In the genomic region with DNA sequence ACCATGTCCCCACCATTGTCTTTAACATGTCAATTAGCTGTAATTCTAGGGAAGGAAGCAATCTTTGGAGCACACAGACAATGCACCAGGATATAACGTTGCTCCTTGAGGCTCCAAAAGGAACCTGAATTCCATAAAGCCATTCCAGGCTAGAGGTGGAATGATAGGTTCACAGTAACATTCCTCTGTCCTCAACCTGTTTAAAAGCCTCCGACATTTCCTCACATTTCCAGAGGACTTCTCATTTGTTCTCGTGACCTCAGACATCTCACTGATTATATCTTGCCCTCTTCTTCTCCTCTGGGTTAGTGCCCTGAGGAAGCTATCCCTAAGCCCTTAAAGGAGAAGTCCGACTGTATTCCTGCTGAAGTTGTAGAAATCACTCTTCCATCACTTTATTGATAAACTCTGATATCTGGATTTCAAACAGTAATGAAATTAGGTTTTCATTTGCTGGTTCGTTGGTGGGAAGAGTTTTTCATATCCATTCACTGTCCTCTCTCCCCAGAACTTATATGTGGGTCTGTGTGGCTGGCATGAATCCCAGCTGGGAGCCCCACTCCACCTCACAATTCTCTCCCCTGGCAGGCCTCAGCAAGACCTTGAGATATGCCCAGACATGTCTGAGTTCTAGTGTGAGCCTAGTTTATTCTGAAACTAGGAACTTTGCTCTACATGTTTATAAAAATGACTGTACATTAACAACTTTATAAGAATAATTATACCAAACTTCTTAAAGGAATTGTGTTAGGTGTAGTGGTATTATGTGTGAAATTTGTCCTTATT, we compare ENCODE assay signal across 19 cellular contexts. TPM values are rescaled to one million over a fixed set of nuclear protein-coding genes. Genes with fewer than 3 reads are reported as not detected.
DNase-seq lines count a peak whose midpoint lies in the region; ATAC-seq, FAIRE-seq and TF ChIP-seq lines count a peak whose summit lies in the region.
"Had no signal": no experiment of that assay in that cellular context is flagged by ENCODE, and none has a peak within 500 bp of the region (broad histone marks: within the 10 kb centered on the region; RNA-seq: fewer than 3 reads in every experiment).

No MANE protein-coding gene starts in this region.

- TF ChIP-seq POLR2A in GM12878 (IDR thresholded peaks at IDR 0.05; ENCODE audit: low read depth, low read length) = no peak

- TF ChIP-seq RAD21 in GM12878 (IDR thresholded peaks at IDR 0.05; ENCODE audit: insufficient read depth, low read depth, low read length) = no peak

- BruUV-seq in GM12878 (replicated peaks; lab: Mats Ljungman, UMichigan) = no TSS peak

- SMC1A ChIA-PET in GM12878 (lab: Charles Lee; ENCODE audit: uncharacterized antibody, unreplicated experiment) = interaction anchor here (0.9 to 3.1 kb wide), 3 partner anchors 17 to 39 kb away, joined by 3 to 17 read pairs (median 3); no protein-coding TSS in a partner anchor

- no peaks in the 10 kb centered on the region for H3K36me3 ChIP-seq in GM12878 (ENCODE audit: control insufficient read depth in 2 of 2, insufficient read depth in 2 of 2, low read length in 1 of 2)
- H3K36me3 ChIP-seq: neutrophil, transverse colon had no signal

- no peak overlapping the region for H3K9ac ChIP-seq in GM12878 (ENCODE audit: control insufficient read depth, insufficient read depth, low read length)

- DNase-seq in DMS 273 treated with DMSO at 0.1 percent for 48 hours (lab: John Stamatoyannopoulos, UW) = peak; percentile 26
- no peak for DNase-seq in HFFc6
- DNase-seq in GM12878 (ENCODE audit: low read depth, low spot score) = no peak
- DNase-seq in kidney glomerular epithelial cell (lab: John Stamatoyannopoulos, UW) = peak; percentile 4
- DNase-seq in activated CD4-positive, alpha-beta T cell treated with anti-CD3 and anti-CD28 coated beads, Interleukin-2, amount 50 U/mL, for 4 hours = no peak
- no peak for DNase-seq in GM20000 (ENCODE audit: low spot score)
- no peak for DNase-seq in activated CD4-positive, alpha-beta T cell treated with anti-CD3 and anti-CD28 coated beads, Interleukin-2, amount 10 ng/mL, durations not matched to agents 24 days and 14 days
- DNase-seq: activated T-cell treated with anti-CD3 and anti-CD28 coated beads, Interleukin-2, amount 50 U/mL, for 48 hours; NCI-H2081; SHP77; stimulated activated CD4-positive, alpha-beta T cell treated with anti-CD3 and anti-CD28 coated beads, Interleukin-2, amount 100 ng/mL, for 48 hours; stimulated activated CD8-positive, alpha-beta memory T cell treated with anti-CD3 and anti-CD28 coated beads, Interleukin-4, amount 100 ng/mL, for 48 hours; T1000; transverse colon had no signal

- no peaks in the 10 kb centered on the region for H4K20me1 ChIP-seq in GM12878 (ENCODE audit: control insufficient read depth, insufficient read depth)

- TF ChIP-seq CTCF in HFFc6 (IDR thresholded peaks at IDR 0.05) (no peak), GM12878 (IDR thresholded peaks at IDR 0.05 in 2 of 3, conservative IDR thresholded peaks at IDR 0.05 in 1 of 3; ENCODE audit: control insufficient read depth in 2 of 3, extremely low read depth in 1 of 3, insufficient read depth in 1 of 3, low read depth in 3 of 3, low read length in 3 of 3) (no peak), GM20000 (IDR thresholded peaks at IDR 0.05; ENCODE audit: extremely low read depth, missing control alignments) (no peak)

- in situ Hi-C loops in GM12878 (cut with MboI) = no loop called here

- H3K27me3 Mint-ChIP-seq in HFFc6 (ENCODE audit: insufficient read depth) = peaks cover 3% of the 10 kb centered on the region
- peaks cover 4% of the 10 kb centered on the region for H3K27me3 Mint-ChIP-seq in activated CD4-positive, alpha-beta T cell treated with anti-CD3 and anti-CD28 coated beads, Interleukin-2, amount 10 ng/mL, durations not matched to agents 24 days and 14 days

- no peaks in the 10 kb centered on the region for H3K79me2 ChIP-seq in GM12878 (ENCODE audit: control insufficient read depth, insufficient read depth, low read length)

- POLR2A ChIA-PET in GM12878 (lab: Charles Lee) = no interaction called here

- H3K36me3 Mint-ChIP-seq in HFFc6 (ENCODE audit: low read depth) = peaks cover 5% of the 10 kb centered on the region
- no peaks in the 10 kb centered on the region for H3K36me3 Mint-ChIP-seq in activated CD4-positive, alpha-beta T cell treated with anti-CD3 and anti-CD28 coated beads, Interleukin-2, amount 10 ng/mL, durations not matched to agents 24 days and 14 days (ENCODE audit: low read depth)

- peaks cover 5% of the 10 kb centered on the region for H3K4me1 ChIP-seq in GM12878 (ENCODE audit: control insufficient read depth, insufficient read depth, low read length)
- H3K4me1 ChIP-seq: transverse colon had no signal

- no peak for FAIRE-seq in GM12878 (lab: Jason Lieb, UNC)
- FAIRE-seq: endometrium, islet of Langerhans had no signal

- no peak overlapping the region for H3K4me3 ChIP-seq in GM12878
- H3K4me3 ChIP-seq: transverse colon had no signal

- no peaks in the 10 kb centered on the region for H3K27me3 ChIP-seq in GM12878 (replicated peaks in 1 of 2; ENCODE audit: control insufficient read depth in 2 of 2, insufficient read depth in 2 of 2, low read length in 1 of 2)
- H3K27me3 ChIP-seq: neutrophil, transverse colon had no signal

- CTCF ChIA-PET in GM12878 (lab: Yijun Ruan, JAX) = no interaction called here

- no peak overlapping the region for H3K27ac ChIP-seq in GM12878 (ENCODE audit: control insufficient read depth, insufficient read depth)
- H3K27ac ChIP-seq: neutrophil, transverse colon had no signal

- intact Hi-C loops in GM12878 (cut with micrococcal nuclease; ENCODE audit: unreplicated experiment) = no loop called here
- intact Hi-C loops in activated CD4-positive, alpha-beta T cell treated with anti-CD3 and anti-CD28 coated beads, Interleukin-2, amount 10 ng/mL, durations not matched to agents 24 days and 14 days (cut with micrococcal nuclease) = no loop called here

- peaks cover 49% of the 10 kb centered on the region for H3K4me1 Mint-ChIP-seq in HFFc6 (ENCODE audit: low read depth)
- H3K4me1 Mint-ChIP-seq in activated CD4-positive, alpha-beta T cell treated with anti-CD3 and anti-CD28 coated beads, Interleukin-2, amount 10 ng/mL, durations not matched to agents 24 days and 14 days = no peaks in the 10 kb centered on the region

- peak overlapping the region; percentile 77 for H3K27ac Mint-ChIP-seq in HFFc6
- H3K27ac Mint-ChIP-seq in activated CD4-positive, alpha-beta T cell treated with anti-CD3 and anti-CD28 coated beads, Interleukin-2, amount 10 ng/mL, durations not matched to agents 24 days and 14 days = no peak overlapping the region

- H3K9me3 Mint-ChIP-seq in HFFc6 = peaks cover 4% of the 10 kb centered on the region; the same call in 1 of the 2 replicates
- no peaks in the 10 kb centered on the region for H3K9me3 Mint-ChIP-seq in activated CD4-positive, alpha-beta T cell treated with anti-CD3 and anti-CD28 coated beads, Interleukin-2, amount 10 ng/mL, durations not matched to agents 24 days and 14 days

- no peak overlapping the region; the same call in 1 of the 2 replicates for H2AFZ ChIP-seq in GM12878 (ENCODE audit: control insufficient read depth, low read depth, low read length)

- 40% methylated on average over 5 of the region's 5 CpGs for WGBS in GM12878 (ENCODE audit: insufficient coverage, insufficient replicate concordance, low lambda C conversion rate, missing lambda C conversion rate)

- RAD21 ChIA-PET in GM12878 (lab: Charles Lee; ENCODE audit: unreplicated experiment) = interaction anchor here (1.0 kb wide), 1 partner anchor 16 kb away, joined by 4 read pairs; no protein-coding TSS in a partner anchor

- H3K4me2 ChIP-seq in GM12878 (ENCODE audit: control insufficient read depth, insufficient read depth) = no peak overlapping the region

- no peak overlapping the region for H3K4me3 Mint-ChIP-seq in HFFc6
- no peak overlapping the region for H3K4me3 Mint-ChIP-seq in activated CD4-positive, alpha-beta T cell treated with anti-CD3 and anti-CD28 coated beads, Interleukin-2, amount 10 ng/mL, durations not matched to agents 24 days and 14 days

- ATAC-seq in GM12878 (peak; percentile 52), GM19395 (IDR thresholded peaks at IDR 0.05; ENCODE audit: unreplicated experiment) (no peak)
- ATAC-seq: sciatic nerve had no signal

- no peaks in the 10 kb centered on the region; the same call in 2 of the 3 replicates for H3K9me3 ChIP-seq in GM12878 (replicated peaks; ENCODE audit: control insufficient read depth, insufficient read depth, low read length)
- H3K9me3 ChIP-seq: neutrophil, transverse colon had no signal

- no peak for TF ChIP-seq EP300 in GM12878 (IDR thresholded peaks at IDR 0.05; ENCODE audit: borderline replicate concordance in 1 of 2, control insufficient read depth in 1 of 2, low read depth in 2 of 2, low read length in 2 of 2)

RNA-seq across cellular contexts. Expression of a gene that starts 44.3 kb away (rescaled TPM):
- total RNA-seq in HFFc6 (2021; fragmentation: NEBNext Ultra II Directional; extraction: Animal tissue kit (Norgen Biotek cat#: 25700)) = 10 to 100 TPM; 56.6 to 88.0 (median 79.9) TPM
- 0.47 TPM in 1 of 2 replicates, not detected in the other for total RNA-seq in GM12878 (2013; cell fraction: nucleolus; rRNA removed)
- total RNA-seq in GM12878 (2014; rRNA removed) = 0.05 and 0.11 TPM in 2 replicates
- 0.04 TPM in 1 of 2 replicates, not detected in the other for total RNA-seq in GM12878 (2014; rRNA removed; fragmentation: Illumina TruSeq; extraction: Trizol)
- 0.48 TPM in 1 of 2 replicates, not detected in the other for total RNA-seq in GM12878 (2021)
- 0.05 TPM for polyA plus RNA-seq in GM12878 (2011; ENCODE audit: low read depth)
- polyA plus RNA-seq in GM12878 (2011; rRNA removed) = 0.22 and 0.34 TPM in 2 replicates
- polyA plus RNA-seq in GM12878 (2011; cell fraction: cytosol; rRNA removed) = 0.08 and 0.19 TPM in 2 replicates
- 0.51 and 0.78 TPM in 2 replicates for polyA plus RNA-seq in GM12878 (2011; cell fraction: nucleus; rRNA removed)
- 0.03 and 0.08 TPM in 2 replicates for polyA plus RNA-seq in GM12878 (2012)
- polyA plus RNA-seq in GM12878 (2014; fragmentation: Illumina TruSeq; extraction: Trizol) = 0.11 TPM in 1 of 2 replicates, not detected in the other
- under 1 TPM; 0.04 to 0.14 TPM for polyA plus RNA-seq in GM12878 (2014; fragmentation: Nextera tagmentation; extraction: Ambion mirVana)
- polyA plus RNA-seq in GM12878 (2014; rRNA removed) = 0.10 TPM in 1 of 2 replicates, not detected in the other
- polyA plus RNA-seq in GM12878 (2016; fragmentation: Nextera tagmentation; extraction: Ambion mirVana) = under 1 TPM; 0.07 to 0.16 TPM
- polyA minus RNA-seq in GM12878 (2011; rRNA and poly(A)+ RNA removed) = 0.21 and 0.22 TPM in 2 replicates
- not detected in 2 replicates for polyA minus RNA-seq in GM12878 (2011; cell fraction: cytosol; rRNA and poly(A)+ RNA removed)
- polyA minus RNA-seq in GM12878 (2011; cell fraction: nucleus; rRNA and poly(A)+ RNA removed) = 0.24 and 1.8 TPM in 2 replicates
- total RNA-seq in activated CD4-positive, alpha-beta T cell treated with anti-CD3 and anti-CD28 coated beads, Interleukin-2, amount 10 ng/mL, durations not matched to agents 24 days and 14 days = not detected in 2 replicates

Comparison
In these comparisons a context has a peak if more than half of its experiments do, and no peak if none do; other contexts are left out.
1. DNase-seq: peak in DMS 273 treated with DMSO at 0.1 percent for 48 hours (single experiment) and kidney glomerular epithelial cell (single experiment); none in HFFc6 (single experiment), GM12878 (single experiment), activated CD4-positive, alpha-beta T cell treated with anti-CD3 and anti-CD28 coated beads, Interleukin-2, amount 50 U/mL, for 4 hours (0 of 2), GM20000 (single experiment) and activated CD4-positive, alpha-beta T cell treated with anti-CD3 and anti-CD28 coated beads, Interleukin-2, amount 10 ng/mL, durations not matched to agents 24 days and 14 days (single experiment).
2. RNA of a gene that starts 44.3 kb away (total RNA-seq): 56.6 to 88.0 TPM in HFFc6; 0.04 to 0.48 TPM in GM12878 and not detected in activated CD4-positive, alpha-beta T cell treated with anti-CD3 and anti-CD28 coated beads, Interleukin-2, amount 10 ng/mL, durations not matched to agents 24 days and 14 days; every median in the first group is over 10 times any median in the second.